ENCODE assay signal across 1 cellular context in the genomic region with DNA sequence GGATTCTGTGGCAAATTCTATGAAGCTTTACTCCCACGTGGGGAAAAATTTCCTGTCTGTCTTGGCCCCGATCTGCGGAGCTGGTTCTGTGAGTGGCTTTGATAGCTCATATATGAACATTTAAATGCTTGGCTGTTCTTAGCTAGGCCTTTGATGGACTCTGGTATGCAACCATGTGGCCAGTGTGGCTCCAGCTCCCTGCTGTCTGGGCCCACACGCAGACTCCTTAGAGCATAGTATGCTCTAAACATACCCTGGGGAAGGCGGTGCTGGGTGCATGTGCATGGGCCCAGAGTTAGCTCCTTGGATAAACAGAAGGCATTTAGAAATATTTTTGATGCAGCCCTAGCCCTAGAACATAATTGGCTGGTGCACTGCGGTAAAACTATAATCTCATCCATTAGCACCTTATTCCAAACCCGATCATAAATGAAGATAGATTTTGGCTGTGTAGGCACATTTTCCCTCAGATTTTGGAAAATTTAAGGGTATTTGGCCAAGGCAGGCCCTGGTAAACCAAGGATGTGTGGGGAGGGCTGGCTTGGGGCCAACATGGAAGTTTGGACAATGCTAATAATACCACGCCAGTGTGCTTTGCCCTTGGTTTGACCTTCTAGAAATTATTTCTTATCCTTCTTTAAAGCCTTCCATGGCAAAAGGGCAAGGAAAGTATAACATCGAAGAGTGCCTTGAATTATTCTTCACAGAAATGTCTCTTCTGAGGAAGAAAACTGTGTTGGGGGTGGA.
TF ChIP-seq lines count a peak whose summit lies in the region.

No MANE protein-coding gene starts in this region.

TF ChIP-seq in WTC11, 78 proteins besides CTCF, POLR2A, EP300 and RAD21:
- TF ChIP-seq, protein P1, sequence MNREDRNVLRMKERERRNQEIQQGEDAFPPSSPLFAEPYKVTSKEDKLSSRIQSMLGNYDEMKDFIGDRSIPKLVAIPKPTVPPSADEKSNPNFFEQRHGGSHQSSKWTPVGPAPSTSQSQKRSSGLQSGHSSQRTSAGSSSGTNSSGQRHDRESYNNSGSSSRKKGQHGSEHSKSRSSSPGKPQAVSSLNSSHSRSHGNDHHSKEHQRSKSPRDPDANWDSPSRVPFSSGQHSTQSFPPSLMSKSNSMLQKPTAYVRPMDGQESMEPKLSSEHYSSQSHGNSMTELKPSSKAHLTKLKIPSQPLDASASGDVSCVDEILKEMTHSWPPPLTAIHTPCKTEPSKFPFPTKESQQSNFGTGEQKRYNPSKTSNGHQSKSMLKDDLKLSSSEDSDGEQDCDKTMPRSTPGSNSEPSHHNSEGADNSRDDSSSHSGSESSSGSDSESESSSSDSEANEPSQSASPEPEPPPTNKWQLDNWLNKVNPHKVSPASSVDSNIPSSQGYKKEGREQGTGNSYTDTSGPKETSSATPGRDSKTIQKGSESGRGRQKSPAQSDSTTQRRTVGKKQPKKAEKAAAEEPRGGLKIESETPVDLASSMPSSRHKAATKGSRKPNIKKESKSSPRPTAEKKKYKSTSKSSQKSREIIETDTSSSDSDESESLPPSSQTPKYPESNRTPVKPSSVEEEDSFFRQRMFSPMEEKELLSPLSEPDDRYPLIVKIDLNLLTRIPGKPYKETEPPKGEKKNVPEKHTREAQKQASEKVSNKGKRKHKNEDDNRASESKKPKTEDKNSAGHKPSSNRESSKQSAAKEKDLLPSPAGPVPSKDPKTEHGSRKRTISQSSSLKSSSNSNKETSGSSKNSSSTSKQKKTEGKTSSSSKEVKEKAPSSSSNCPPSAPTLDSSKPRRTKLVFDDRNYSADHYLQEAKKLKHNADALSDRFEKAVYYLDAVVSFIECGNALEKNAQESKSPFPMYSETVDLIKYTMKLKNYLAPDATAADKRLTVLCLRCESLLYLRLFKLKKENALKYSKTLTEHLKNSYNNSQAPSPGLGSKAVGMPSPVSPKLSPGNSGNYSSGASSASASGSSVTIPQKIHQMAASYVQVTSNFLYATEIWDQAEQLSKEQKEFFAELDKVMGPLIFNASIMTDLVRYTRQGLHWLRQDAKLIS (CRISPR knock-in tag; IDR thresholded peaks at IDR 0.05; ENCODE audit: borderline replicate concordance) = no peak
- TF ChIP-seq ESRRA (CRISPR knock-in tag; IDR thresholded peaks at IDR 0.05; ENCODE audit: borderline replicate concordance) (no peak), IRF2 (CRISPR knock-in tag; IDR thresholded peaks at IDR 0.05; ENCODE audit: borderline replicate concordance, low read depth) (no peak), ATF1 (CRISPR knock-in tag; IDR thresholded peaks at IDR 0.05) (no peak), JAZF1 (CRISPR knock-in tag; IDR thresholded peaks at IDR 0.05) (no peak), FOXP1 (CRISPR knock-in tag; IDR thresholded peaks at IDR 0.05; ENCODE audit: borderline replicate concordance) (no peak), ZNF232 (CRISPR knock-in tag; IDR thresholded peaks at IDR 0.05) (no peak), FOXJ3 (CRISPR knock-in tag; IDR thresholded peaks at IDR 0.05; ENCODE audit: borderline replicate concordance) (no peak), NFATC4 (CRISPR knock-in tag; IDR thresholded peaks at IDR 0.05) (no peak)
- TF ChIP-seq, protein P2, sequence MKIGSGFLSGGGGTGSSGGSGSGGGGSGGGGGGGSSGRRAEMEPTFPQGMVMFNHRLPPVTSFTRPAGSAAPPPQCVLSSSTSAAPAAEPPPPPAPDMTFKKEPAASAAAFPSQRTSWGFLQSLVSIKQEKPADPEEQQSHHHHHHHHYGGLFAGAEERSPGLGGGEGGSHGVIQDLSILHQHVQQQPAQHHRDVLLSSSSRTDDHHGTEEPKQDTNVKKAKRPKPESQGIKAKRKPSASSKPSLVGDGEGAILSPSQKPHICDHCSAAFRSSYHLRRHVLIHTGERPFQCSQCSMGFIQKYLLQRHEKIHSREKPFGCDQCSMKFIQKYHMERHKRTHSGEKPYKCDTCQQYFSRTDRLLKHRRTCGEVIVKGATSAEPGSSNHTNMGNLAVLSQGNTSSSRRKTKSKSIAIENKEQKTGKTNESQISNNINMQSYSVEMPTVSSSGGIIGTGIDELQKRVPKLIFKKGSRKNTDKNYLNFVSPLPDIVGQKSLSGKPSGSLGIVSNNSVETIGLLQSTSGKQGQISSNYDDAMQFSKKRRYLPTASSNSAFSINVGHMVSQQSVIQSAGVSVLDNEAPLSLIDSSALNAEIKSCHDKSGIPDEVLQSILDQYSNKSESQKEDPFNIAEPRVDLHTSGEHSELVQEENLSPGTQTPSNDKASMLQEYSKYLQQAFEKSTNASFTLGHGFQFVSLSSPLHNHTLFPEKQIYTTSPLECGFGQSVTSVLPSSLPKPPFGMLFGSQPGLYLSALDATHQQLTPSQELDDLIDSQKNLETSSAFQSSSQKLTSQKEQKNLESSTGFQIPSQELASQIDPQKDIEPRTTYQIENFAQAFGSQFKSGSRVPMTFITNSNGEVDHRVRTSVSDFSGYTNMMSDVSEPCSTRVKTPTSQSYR (CRISPR knock-in tag; IDR thresholded peaks at IDR 0.05) = no peak
- TF ChIP-seq, protein P3, sequence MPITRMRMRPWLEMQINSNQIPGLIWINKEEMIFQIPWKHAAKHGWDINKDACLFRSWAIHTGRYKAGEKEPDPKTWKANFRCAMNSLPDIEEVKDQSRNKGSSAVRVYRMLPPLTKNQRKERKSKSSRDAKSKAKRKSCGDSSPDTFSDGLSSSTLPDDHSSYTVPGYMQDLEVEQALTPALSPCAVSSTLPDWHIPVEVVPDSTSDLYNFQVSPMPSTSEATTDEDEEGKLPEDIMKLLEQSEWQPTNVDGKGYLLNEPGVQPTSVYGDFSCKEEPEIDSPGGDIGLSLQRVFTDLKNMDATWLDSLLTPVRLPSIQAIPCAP (CRISPR knock-in tag; IDR thresholded peaks at IDR 0.05) = no peak
- TF ChIP-seq, protein P4, sequence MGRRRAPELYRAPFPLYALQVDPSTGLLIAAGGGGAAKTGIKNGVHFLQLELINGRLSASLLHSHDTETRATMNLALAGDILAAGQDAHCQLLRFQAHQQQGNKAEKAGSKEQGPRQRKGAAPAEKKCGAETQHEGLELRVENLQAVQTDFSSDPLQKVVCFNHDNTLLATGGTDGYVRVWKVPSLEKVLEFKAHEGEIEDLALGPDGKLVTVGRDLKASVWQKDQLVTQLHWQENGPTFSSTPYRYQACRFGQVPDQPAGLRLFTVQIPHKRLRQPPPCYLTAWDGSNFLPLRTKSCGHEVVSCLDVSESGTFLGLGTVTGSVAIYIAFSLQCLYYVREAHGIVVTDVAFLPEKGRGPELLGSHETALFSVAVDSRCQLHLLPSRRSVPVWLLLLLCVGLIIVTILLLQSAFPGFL (CRISPR knock-in tag; IDR thresholded peaks at IDR 0.05; ENCODE audit: borderline replicate concordance) = no peak
- TF ChIP-seq, protein P5, sequence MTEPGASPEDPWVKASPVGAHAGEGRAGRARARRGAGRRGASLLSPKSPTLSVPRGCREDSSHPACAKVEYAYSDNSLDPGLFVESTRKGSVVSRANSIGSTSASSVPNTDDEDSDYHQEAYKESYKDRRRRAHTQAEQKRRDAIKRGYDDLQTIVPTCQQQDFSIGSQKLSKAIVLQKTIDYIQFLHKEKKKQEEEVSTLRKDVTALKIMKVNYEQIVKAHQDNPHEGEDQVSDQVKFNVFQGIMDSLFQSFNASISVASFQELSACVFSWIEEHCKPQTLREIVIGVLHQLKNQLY (CRISPR knock-in tag; IDR thresholded peaks at IDR 0.05) = no peak
- TF ChIP-seq, protein P6, sequence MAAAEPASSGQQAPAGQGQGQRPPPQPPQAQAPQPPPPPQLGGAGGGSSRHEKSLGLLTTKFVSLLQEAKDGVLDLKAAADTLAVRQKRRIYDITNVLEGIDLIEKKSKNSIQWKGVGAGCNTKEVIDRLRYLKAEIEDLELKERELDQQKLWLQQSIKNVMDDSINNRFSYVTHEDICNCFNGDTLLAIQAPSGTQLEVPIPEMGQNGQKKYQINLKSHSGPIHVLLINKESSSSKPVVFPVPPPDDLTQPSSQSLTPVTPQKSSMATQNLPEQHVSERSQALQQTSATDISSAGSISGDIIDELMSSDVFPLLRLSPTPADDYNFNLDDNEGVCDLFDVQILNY (CRISPR knock-in tag; IDR thresholded peaks at IDR 0.05) = no peak
- TF ChIP-seq, protein P7, sequence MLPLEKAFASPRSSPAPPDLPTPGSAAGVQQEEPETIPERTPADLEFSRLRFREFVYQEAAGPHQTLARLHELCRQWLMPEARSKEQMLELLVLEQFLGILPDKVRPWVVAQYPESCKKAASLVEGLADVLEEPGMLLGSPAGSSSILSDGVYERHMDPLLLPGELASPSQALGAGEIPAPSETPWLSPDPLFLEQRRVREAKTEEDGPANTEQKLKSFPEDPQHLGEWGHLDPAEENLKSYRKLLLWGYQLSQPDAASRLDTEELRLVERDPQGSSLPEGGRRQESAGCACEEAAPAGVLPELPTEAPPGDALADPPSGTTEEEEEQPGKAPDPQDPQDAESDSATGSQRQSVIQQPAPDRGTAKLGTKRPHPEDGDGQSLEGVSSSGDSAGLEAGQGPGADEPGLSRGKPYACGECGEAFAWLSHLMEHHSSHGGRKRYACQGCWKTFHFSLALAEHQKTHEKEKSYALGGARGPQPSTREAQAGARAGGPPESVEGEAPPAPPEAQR (CRISPR knock-in tag; IDR thresholded peaks at IDR 0.05) = no peak
- TF ChIP-seq, protein P8, sequence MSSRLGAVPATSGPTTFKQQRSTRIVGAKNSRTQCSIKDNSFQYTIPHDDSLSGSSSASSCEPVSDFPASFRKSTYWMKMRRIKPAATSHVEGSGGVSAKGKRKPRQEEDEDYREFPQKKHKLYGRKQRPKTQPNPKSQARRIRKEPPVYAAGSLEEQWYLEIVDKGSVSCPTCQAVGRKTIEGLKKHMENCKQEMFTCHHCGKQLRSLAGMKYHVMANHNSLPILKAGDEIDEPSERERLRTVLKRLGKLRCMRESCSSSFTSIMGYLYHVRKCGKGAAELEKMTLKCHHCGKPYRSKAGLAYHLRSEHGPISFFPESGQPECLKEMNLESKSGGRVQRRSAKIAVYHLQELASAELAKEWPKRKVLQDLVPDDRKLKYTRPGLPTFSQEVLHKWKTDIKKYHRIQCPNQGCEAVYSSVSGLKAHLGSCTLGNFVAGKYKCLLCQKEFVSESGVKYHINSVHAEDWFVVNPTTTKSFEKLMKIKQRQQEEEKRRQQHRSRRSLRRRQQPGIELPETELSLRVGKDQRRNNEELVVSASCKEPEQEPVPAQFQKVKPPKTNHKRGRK (CRISPR knock-in tag; IDR thresholded peaks at IDR 0.05; ENCODE audit: borderline replicate concordance) = no peak
- TF ChIP-seq, protein P9, sequence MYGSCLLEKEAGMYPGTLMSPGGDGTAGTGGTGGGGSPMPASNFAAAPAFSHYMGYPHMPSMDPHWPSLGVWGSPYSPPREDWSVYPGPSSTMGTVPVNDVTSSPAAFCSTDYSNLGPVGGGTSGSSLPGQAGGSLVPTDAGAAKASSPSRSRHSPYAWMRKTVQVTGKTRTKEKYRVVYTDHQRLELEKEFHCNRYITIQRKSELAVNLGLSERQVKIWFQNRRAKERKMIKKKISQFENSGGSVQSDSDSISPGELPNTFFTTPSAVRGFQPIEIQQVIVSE (CRISPR knock-in tag; IDR thresholded peaks at IDR 0.05; ENCODE audit: borderline replicate concordance) = no peak
- TF ChIP-seq, protein P10, sequence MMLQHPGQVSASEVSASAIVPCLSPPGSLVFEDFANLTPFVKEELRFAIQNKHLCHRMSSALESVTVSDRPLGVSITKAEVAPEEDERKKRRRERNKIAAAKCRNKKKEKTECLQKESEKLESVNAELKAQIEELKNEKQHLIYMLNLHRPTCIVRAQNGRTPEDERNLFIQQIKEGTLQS (CRISPR knock-in tag; conservative IDR thresholded peaks at IDR 0.05) = no peak
- TF ChIP-seq, protein P11, sequence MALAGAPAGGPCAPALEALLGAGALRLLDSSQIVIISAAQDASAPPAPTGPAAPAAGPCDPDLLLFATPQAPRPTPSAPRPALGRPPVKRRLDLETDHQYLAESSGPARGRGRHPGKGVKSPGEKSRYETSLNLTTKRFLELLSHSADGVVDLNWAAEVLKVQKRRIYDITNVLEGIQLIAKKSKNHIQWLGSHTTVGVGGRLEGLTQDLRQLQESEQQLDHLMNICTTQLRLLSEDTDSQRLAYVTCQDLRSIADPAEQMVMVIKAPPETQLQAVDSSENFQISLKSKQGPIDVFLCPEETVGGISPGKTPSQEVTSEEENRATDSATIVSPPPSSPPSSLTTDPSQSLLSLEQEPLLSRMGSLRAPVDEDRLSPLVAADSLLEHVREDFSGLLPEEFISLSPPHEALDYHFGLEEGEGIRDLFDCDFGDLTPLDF (CRISPR knock-in tag; IDR thresholded peaks at IDR 0.05) = no peak
- TF ChIP-seq, protein P12, sequence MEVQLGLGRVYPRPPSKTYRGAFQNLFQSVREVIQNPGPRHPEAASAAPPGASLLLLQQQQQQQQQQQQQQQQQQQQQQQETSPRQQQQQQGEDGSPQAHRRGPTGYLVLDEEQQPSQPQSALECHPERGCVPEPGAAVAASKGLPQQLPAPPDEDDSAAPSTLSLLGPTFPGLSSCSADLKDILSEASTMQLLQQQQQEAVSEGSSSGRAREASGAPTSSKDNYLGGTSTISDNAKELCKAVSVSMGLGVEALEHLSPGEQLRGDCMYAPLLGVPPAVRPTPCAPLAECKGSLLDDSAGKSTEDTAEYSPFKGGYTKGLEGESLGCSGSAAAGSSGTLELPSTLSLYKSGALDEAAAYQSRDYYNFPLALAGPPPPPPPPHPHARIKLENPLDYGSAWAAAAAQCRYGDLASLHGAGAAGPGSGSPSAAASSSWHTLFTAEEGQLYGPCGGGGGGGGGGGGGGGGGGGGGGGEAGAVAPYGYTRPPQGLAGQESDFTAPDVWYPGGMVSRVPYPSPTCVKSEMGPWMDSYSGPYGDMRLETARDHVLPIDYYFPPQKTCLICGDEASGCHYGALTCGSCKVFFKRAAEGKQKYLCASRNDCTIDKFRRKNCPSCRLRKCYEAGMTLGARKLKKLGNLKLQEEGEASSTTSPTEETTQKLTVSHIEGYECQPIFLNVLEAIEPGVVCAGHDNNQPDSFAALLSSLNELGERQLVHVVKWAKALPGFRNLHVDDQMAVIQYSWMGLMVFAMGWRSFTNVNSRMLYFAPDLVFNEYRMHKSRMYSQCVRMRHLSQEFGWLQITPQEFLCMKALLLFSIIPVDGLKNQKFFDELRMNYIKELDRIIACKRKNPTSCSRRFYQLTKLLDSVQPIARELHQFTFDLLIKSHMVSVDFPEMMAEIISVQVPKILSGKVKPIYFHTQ (CRISPR knock-in tag; IDR thresholded peaks at IDR 0.05) = no peak
